25 cellular contexts compared by ENCODE assay signal in genomic region chr10:80068270-80068669, GRCh38.
"Had no signal": no experiment of that assay in that cellular context is flagged by ENCODE, and none has a peak within 500 bp of the region (broad histone marks: within the 10 kb centered on the region; RNA-seq: fewer than 3 reads in every experiment).

No MANE protein-coding gene starts in this region.

- H3K9me3 ChIP-seq: gastrocnemius medialis, left ventricle myocardium inferior, lower lobe of right lung, psoas muscle, stomach, thoracic aorta, transverse colon had no signal

- ATAC-seq: esophagus mucosa, gastrocnemius medialis, heart right ventricle, left cardiac atrium, lower lobe of right lung, psoas muscle, sciatic nerve had no signal

- H3K27me3 ChIP-seq: dorsolateral prefrontal cortex, gastrocnemius medialis, heart right ventricle, stomach, transverse colon had no signal

- DNase-seq: cortex of kidney; dorsolateral prefrontal cortex; effector CD8-positive, alpha-beta T cell; gastrocnemius medialis; heart right ventricle; hypothalamus; immature natural killer cell; kidney; left cardiac atrium; left ventricle myocardium inferior; lower lobe of right lung; midbrain; psoas muscle; retina; stimulated activated CD4-positive, alpha-beta T cell treated with anti-CD3 and anti-CD28 coated beads, Interleukin-12 subunit alpha, Interleukin-12 subunit beta, amount 100 ng/mL, for 4 hours; stimulated activated naive CD4-positive, alpha-beta T cell; stomach; substantia nigra; transverse colon had no signal

- H3K4me1 ChIP-seq: lower lobe of right lung, psoas muscle, stomach, transverse colon had no signal

- FAIRE-seq: endometrium had no signal

- H3K27ac ChIP-seq: dorsolateral prefrontal cortex, gastrocnemius medialis, heart right ventricle, left ventricle myocardium inferior, lower lobe of right lung, psoas muscle, stomach, thoracic aorta, transverse colon had no signal

- H3K36me3 Mint-ChIP-seq: immature natural killer cell, memory B cell had no signal

- H3K9me3 Mint-ChIP-seq: immature natural killer cell, memory B cell had no signal

- H3K27ac Mint-ChIP-seq: immature natural killer cell, memory B cell, nephron had no signal

- H3K4me1 Mint-ChIP-seq: immature natural killer cell, memory B cell had no signal

- H3K4me3 Mint-ChIP-seq: immature natural killer cell, memory B cell, nephron had no signal

- H3K36me3 ChIP-seq: gastrocnemius medialis, heart right ventricle, left ventricle myocardium inferior, lower lobe of right lung, stomach, thoracic aorta, transverse colon had no signal

- H3K4me3 ChIP-seq: dorsolateral prefrontal cortex, gastrocnemius medialis, heart right ventricle, left ventricle myocardium inferior, lower lobe of right lung, psoas muscle, stomach, thoracic aorta, transverse colon had no signal
